ENCODE assay signal across 30 cellular contexts in the genomic region with DNA sequence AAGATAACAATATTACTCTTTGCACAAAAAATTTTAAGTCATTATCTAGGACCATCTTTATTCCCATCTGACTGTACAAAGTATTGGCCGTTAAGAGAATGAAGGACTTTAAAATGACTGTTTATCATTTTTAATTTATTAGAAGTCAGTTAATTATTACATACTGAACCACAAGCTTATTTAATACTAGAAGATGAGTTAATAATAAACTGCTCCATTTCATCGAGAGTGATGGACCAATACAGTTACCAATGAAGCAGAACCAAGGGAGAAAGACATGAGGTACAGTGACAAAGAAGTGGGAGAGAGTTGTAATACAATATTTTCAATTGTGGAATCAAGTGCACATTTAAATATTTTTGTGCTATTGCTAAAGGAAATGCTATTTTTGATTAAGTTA.
"Had no signal": no experiment of that assay in that cellular context is flagged by ENCODE, and none has a peak within 500 bp of the region (broad histone marks: within the 10 kb centered on the region; RNA-seq: fewer than 3 reads in every experiment).

No MANE protein-coding gene starts in this region.

- FAIRE-seq: astrocyte, TTC549 had no signal

- DNase-seq: activated B cell treated with CpG ODN at 0.5 μM for 24 hours; activated CD4-positive, alpha-beta memory T cell treated with anti-CD3 and anti-CD28 coated beads for 36 hours; activated CD4-positive, alpha-beta T cell treated with anti-CD3 and anti-CD28 coated beads for 4 hours; activated CD4-positive, alpha-beta T cell treated with anti-CD3 and anti-CD28 coated beads, Interleukin-2, amount 10 ng/mL, durations not matched to agents 24 days and 14 days; activated CD4-positive, alpha-beta T cell treated with anti-CD3 and anti-CD28 coated beads, Interleukin-2, amount 50 U/mL, for 1 hour; activated CD4-positive, alpha-beta T cell treated with anti-CD3 and anti-CD28 coated beads, Interleukin-2, amount 50 U/mL, for 4 hours; activated CD4-positive, CD25-positive, alpha-beta regulatory T cell treated with anti-CD3 and anti-CD28 coated beads, Interleukin-2, amount 50 U/mL, for 72 hours; activated CD8-positive, alpha-beta memory T cell treated with anti-CD3 and anti-CD28 coated beads, Interleukin-2, amount 50 U/mL, for 4 hours; activated CD8-positive, alpha-beta T cell treated with anti-CD3 and anti-CD28 coated beads for 36 hours; activated effector memory CD4-positive, alpha-beta T cell treated with anti-CD3 and anti-CD28 coated beads, Interleukin-2, amount 50 U/mL, for 16 hours; activated gamma-delta T cell treated with Interleukin-2 at 50 U/mL for 16 hours; activated naive CD4-positive, alpha-beta T cell; activated naive CD4-positive, alpha-beta T cell treated with anti-CD3 and anti-CD28 coated beads for 36 hours; activated naive CD4-positive, alpha-beta T cell treated with anti-CD3 and anti-CD28 coated beads, Interleukin-2, amount 50 U/mL, for 16 hours; activated naive CD8-positive, alpha-beta T cell treated with anti-CD3 and anti-CD28 coated beads for 36 hours; activated T-cell treated with anti-CD3 and anti-CD28 coated beads for 4 hours; activated T-cell treated with anti-CD3 and anti-CD28 coated beads, Interleukin-2, amount 50 U/mL, for 1 hour; activated T-cell treated with anti-CD3 and anti-CD28 coated beads, Interleukin-2, amount 50 U/mL, for 4 hours; activated T-cell treated with anti-CD3 and anti-CD28 coated beads, Interleukin-2, amount 50 U/mL, for 72 hours; adrenal gland; amniotic stem cell; aorta; body of pancreas; brain microvascular endothelial cell; central memory CD4-positive, alpha-beta T cell; T-helper 1 cell; T-helper 2 cell; T-helper 9 cell had no signal
